In the genomic region with DNA sequence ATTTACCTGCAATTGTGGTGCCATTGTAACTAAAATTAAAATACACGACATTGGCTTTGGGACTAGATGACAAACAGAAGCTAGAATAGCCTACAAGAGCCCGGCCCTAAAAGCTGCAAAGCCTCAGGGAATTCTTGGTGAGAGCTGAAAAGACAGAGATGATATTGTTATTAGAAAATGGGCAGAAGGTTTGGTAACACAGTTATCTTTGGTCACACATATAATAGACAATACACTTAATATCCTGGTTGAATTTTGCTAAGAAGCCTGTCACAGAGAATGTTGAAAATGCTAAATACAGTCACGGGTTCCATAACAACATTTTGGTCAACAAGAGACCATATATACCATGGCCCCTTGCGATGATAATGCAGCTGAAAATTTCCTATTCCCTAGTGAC, we compare ENCODE assay signal across 9 cellular contexts.
"Had no signal": no experiment of that assay in that cellular context is flagged by ENCODE, and none has a peak within 500 bp of the region (broad histone marks: within the 10 kb centered on the region; RNA-seq: fewer than 3 reads in every experiment).

No MANE protein-coding gene starts in this region.

- H3K27ac ChIP-seq: GM23248, HL-60 had no signal

- H3K4me3 ChIP-seq: GM23248, HAP-1 had no signal

- DNase-seq: GM23248, GOT3, H7, HFFc6, KBM-7 had no signal

- ATAC-seq: HCT116, HepG2 had no signal

- H3K36me3 ChIP-seq: HAP-1 had no signal

- H3K9ac ChIP-seq: GM23248 had no signal

- H2AFZ ChIP-seq: GM23248 had no signal
